In the genomic region with DNA sequence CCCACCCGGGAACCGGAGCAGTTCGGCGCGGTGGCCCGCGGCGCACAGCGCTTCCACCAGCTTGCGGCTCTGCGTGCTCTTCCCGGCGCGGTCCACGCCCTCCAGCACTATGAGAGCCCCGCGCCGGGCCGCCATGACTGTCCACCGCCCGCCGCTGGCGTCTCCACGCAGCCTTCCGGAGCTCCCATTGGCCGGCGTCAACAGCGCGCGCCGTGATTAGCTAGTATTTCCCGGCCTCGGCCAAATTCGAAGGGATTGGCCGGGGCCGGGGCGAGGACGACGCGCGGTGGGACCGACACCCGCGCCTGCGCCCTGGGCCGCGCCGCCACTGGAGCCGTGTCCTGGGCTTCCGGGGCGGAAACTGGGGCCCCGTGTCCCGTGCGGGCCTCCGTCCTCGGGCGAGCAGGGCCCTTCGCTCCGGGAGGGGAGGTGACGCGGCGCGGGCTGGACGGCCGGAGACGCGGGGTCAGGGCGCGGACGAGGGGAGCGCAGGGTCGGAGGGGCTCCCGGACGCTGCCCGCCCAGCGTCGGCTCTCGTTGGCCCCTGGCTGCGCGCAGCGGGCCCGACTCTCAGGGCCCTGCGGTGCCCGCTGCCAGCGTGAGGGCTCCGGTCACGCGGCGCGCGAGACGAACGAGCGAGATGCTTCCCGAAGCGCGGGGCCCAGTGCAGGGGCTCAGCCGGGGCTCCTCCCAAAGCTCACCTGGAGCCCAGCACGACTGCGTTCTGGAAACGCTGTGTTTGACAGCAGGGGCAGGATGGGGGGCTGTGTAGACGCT, we compare ENCODE assay signal across 8 cellular contexts.
A peak's percentile ranks its signal among the peaks of the same experiment; 100 is the strongest.
DNase-seq lines count a peak whose midpoint lies in the region; ATAC-seq and FAIRE-seq lines count a peak whose summit lies in the region.

A gene with protein sequence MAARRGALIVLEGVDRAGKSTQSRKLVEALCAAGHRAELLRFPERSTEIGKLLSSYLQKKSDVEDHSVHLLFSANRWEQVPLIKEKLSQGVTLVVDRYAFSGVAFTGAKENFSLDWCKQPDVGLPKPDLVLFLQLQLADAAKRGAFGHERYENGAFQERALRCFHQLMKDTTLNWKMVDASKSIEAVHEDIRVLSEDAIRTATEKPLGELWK (minus strand): TSS at position 167 of the 777 bp plus-strand sequence. CDS start 32 bp downstream, at position 135.

- H3K36me3 Mint-ChIP-seq in memory B cell = peaks cover 5% of the 10 kb centered on the region

- no peaks in the 10 kb centered on the region for H3K9me3 Mint-ChIP-seq in memory B cell

- peaks cover 11% of the 10 kb centered on the region for H3K36me3 ChIP-seq in effector memory CD4-positive, alpha-beta T cell (ENCODE audit: control insufficient read depth, insufficient read depth, low read length)

- H3K27ac Mint-ChIP-seq in memory B cell = peak within 1 kb of the TSS; percentile 93

- peaks cover 8% of the 10 kb centered on the region for H3K4me1 Mint-ChIP-seq in memory B cell

- H3K4me1 ChIP-seq in effector memory CD4-positive, alpha-beta T cell (ENCODE audit: control insufficient read depth, insufficient read depth, low read length, poor library complexity, severe bottlenecking) = peaks cover 16% of the 10 kb centered on the region

- H3K9me3 ChIP-seq in effector memory CD4-positive, alpha-beta T cell (ENCODE audit: control insufficient read depth, low read length) = no peaks in the 10 kb centered on the region

- H3K4me3 Mint-ChIP-seq in memory B cell = peak within 1 kb of the TSS; percentile 96

- H3K27me3 Mint-ChIP-seq in memory B cell = no peaks in the 10 kb centered on the region

- DNase-seq in COLO668 (lab: John Stamatoyannopoulos, UW; ENCODE audit: unreplicated experiment) = peak; percentile 98
- DNase-seq in HTR-8/SVneo (ENCODE audit: insufficient read length, low spot score) = peak; percentile 97
- peak; percentile 95 for DNase-seq in NOMO-1 treated with DMSO at 0.1 percent for 48 hours (lab: John Stamatoyannopoulos, UW; ENCODE audit: unreplicated experiment)
- DNase-seq in activated CD8-positive, alpha-beta memory T cell treated with anti-CD3 and anti-CD28 coated beads for 4 hours (ENCODE audit: low read depth in 2 of 2) = peak; percentile 87
- peak; percentile 90 to 93 (median 93) for DNase-seq in effector memory CD4-positive, alpha-beta T cell
- DNase-seq in memory B cell (ENCODE audit: low spot score in 2 of 2) = peak; percentile 89 to 95
- peak; percentile 90 for DNase-seq in stimulated activated CD8-positive, alpha-beta memory T cell treated with anti-CD3 and anti-CD28 coated beads, Interleukin-12 subunit alpha, Interleukin-12 subunit beta, amount 100 ng/mL, for 24 hours (ENCODE audit: extremely low read depth)

- H3K27ac ChIP-seq in effector memory CD4-positive, alpha-beta T cell (ENCODE audit: insufficient read depth, low read length, poor library complexity, severe bottlenecking) = peak within 1 kb of the TSS; percentile 84

- peak; percentile 28 for FAIRE-seq in HTR-8/SVneo (lab: Jason Lieb, UNC)

- ATAC-seq in GM21360 (IDR thresholded peaks at IDR 0.05; ENCODE audit: unreplicated experiment) (peak; percentile 91), memory B cell (ENCODE audit: low read depth) (peak; percentile 92)

- no peaks in the 10 kb centered on the region for H3K27me3 ChIP-seq in effector memory CD4-positive, alpha-beta T cell (replicated peaks; ENCODE audit: control insufficient read depth, insufficient read depth, low read length, poor library complexity, severe bottlenecking)

- H3K4me3 ChIP-seq in effector memory CD4-positive, alpha-beta T cell (ENCODE audit: insufficient read depth, low read depth, low read length, poor library complexity, severe bottlenecking) = peak within 1 kb of the TSS; percentile 92

Comparison
In these comparisons a context has a peak if more than half of its experiments do, and no peak if none do; other contexts are left out.
1. Peak in every context shown above with its lines: DNase-seq, ATAC-seq, H3K4me3 ChIP-seq and H3K27ac ChIP-seq.